Comparison of ENCODE assay signal across 11 cellular contexts in genomic region chrX:104253567-104254441, GRCh38. TPM values are rescaled to one million over a fixed set of nuclear protein-coding genes. Genes with fewer than 3 reads are reported as not detected.
DNase-seq lines count a peak whose midpoint lies in the region; ATAC-seq and TF ChIP-seq lines count a peak whose summit lies in the region.
"Had no signal": no experiment of that assay in that cellular context is flagged by ENCODE, and none has a peak within 500 bp of the region (broad histone marks: within the 10 kb centered on the region; RNA-seq: fewer than 3 reads in every experiment).

No MANE protein-coding gene starts in this region.

- peak overlapping the region; percentile 84 for H3K4me3 Mint-ChIP-seq in endothelial cell (ENCODE audit: unreplicated experiment)

- DNase-seq in ELF-1 (ENCODE audit: low read depth, low spot score): peak; percentile 75
- no peak for DNase-seq in Panc1 (ENCODE audit: low read depth, low spot score)
- peak; percentile 30 for DNase-seq in endothelial cell (ENCODE audit: low spot score)
- DNase-seq in ACHN: no peak
- no peak for DNase-seq in NCI-H2081 (lab: John Stamatoyannopoulos, UW)
- no peak for DNase-seq in occipital lobe (lab: John Stamatoyannopoulos, UW)
- no peak for DNase-seq in NCI-H2029 (lab: John Stamatoyannopoulos, UW)
- DNase-seq: kidney glomerular epithelial cell had no signal

- H3K4me3 ChIP-seq in Panc1 (ENCODE audit: low read depth in 2 of 2, low read length in 2 of 2) (peak overlapping the region; percentile 43 to 60), parathyroid adenoma (ENCODE audit: low read depth, low read length) (no peak overlapping the region)
- H3K4me3 ChIP-seq: K562 had no signal

- TF ChIP-seq CTCF in Panc1 (IDR thresholded peaks at IDR 0.05): no peak; the same call in 1 of the 2 replicates
- TF ChIP-seq CTCF in endothelial cell (IDR thresholded peaks at IDR 0.05; ENCODE audit: unreplicated experiment): no peak
- no peak for TF ChIP-seq CTCF in parathyroid adenoma (IDR thresholded peaks at IDR 0.05)

- peak overlapping the region; percentile 35 for H3K4me2 ChIP-seq in parathyroid adenoma (ENCODE audit: low read length)

- H3K9ac ChIP-seq in parathyroid adenoma: no peak overlapping the region

- H3K4me1 Mint-ChIP-seq in endothelial cell (ENCODE audit: unreplicated experiment): peaks cover 5% of the 10 kb centered on the region

- H3K79me2 ChIP-seq in parathyroid adenoma: no peaks in the 10 kb centered on the region

- H2AFZ ChIP-seq in parathyroid adenoma: peak overlapping the region; percentile 11

- peak; percentile 59 for ATAC-seq in Panc1
- ATAC-seq: K562 had no signal

- intact Hi-C loops in Panc1 (cut with micrococcal nuclease; ENCODE audit: unreplicated experiment): no loop called here

- H3K27me3 Mint-ChIP-seq in endothelial cell (ENCODE audit: unreplicated experiment): peaks cover 4% of the 10 kb centered on the region

- H3K27ac ChIP-seq in Panc1 (ENCODE audit: low read length) (no peak overlapping the region), parathyroid adenoma (no peak overlapping the region)
- H3K27ac ChIP-seq: RWPE1 had no signal

- in situ Hi-C loops in Panc1 (cut with HindIII; ENCODE audit: low pct_unique_long_range_greater_than_20kb, low sequenced_read_pairs) (no loop called here), ACHN (cut with HindIII; ENCODE audit: low pct_ligation_motif_present, low pct_unique_long_range_greater_than_20kb, low sequenced_read_pairs) (no loop called here)

- H3K4me1 ChIP-seq in Panc1 (ENCODE audit: control insufficient read depth, insufficient read depth, low read length) (peaks cover 3% of the 10 kb centered on the region), parathyroid adenoma (no peaks in the 10 kb centered on the region)

- no peaks in the 10 kb centered on the region for H3K9me3 ChIP-seq in Panc1 (ENCODE audit: control insufficient read depth, insufficient read depth, low read depth, low read length)
- H3K9me3 ChIP-seq in parathyroid adenoma (ENCODE audit: control insufficient read depth, low read length): no peaks in the 10 kb centered on the region

- no TSS peak for BruUV-seq in Panc1 (replicated peaks; lab: Mats Ljungman, UMichigan)

- no peaks in the 10 kb centered on the region for H3K9me3 Mint-ChIP-seq in endothelial cell (ENCODE audit: unreplicated experiment)

- H3K27me3 ChIP-seq in Panc1 (ENCODE audit: control insufficient read depth, insufficient read depth, low read length) (peaks cover 17% of the 10 kb centered on the region), parathyroid adenoma (ENCODE audit: control insufficient read depth, insufficient read depth, low read length) (no peaks in the 10 kb centered on the region)

- no peak overlapping the region for H3K27ac Mint-ChIP-seq in endothelial cell (ENCODE audit: unreplicated experiment)

- POLR2A ChIA-PET in Panc1 (lab: Charles Lee): no interaction called here

- CTCF ChIA-PET in Panc1 (lab: Charles Lee): no interaction called here

- H3K36me3 ChIP-seq in Panc1 (ENCODE audit: control insufficient read depth, insufficient read depth, low read length) (no peaks in the 10 kb centered on the region), parathyroid adenoma (ENCODE audit: control insufficient read depth, insufficient read depth, low read length) (no peaks in the 10 kb centered on the region)

- no peaks in the 10 kb centered on the region for H3K36me3 Mint-ChIP-seq in endothelial cell (ENCODE audit: low read depth, unreplicated experiment)

RNA-seq across cellular contexts. Expression of gene ESX1, which starts 0.9 kb away (rescaled TPM):
- total RNA-seq in Panc1 (2021; ENCODE audit: unreplicated experiment) (2.8 TPM), endothelial cell (ENCODE audit: unreplicated experiment) (not detected), occipital lobe (not detected)
- 0.39 TPM for polyA plus RNA-seq in Panc1 (2012; ENCODE audit: insufficient read length)
- total RNA-seq: K562 had no signal
- polyA plus RNA-seq: K562 had no signal

Comparison
In these comparisons a context has a peak if more than half of its experiments do, and no peak if none do; other contexts are left out.
1. DNase-seq: peak in ELF-1 (single experiment) and endothelial cell (single experiment); none in Panc1 (single experiment), ACHN (single experiment), NCI-H2081 (0 of 2), occipital lobe (single experiment) and NCI-H2029 (single experiment).